Comparison of ENCODE assay signal across 13 cellular contexts in genomic region chr2:43300781-43301586, GRCh38.
DNase-seq lines count a peak whose midpoint lies in the region; ATAC-seq, FAIRE-seq and TF ChIP-seq lines count a peak whose summit lies in the region.
"Had no signal": no experiment of that assay in that cellular context is flagged by ENCODE, and none has a peak within 500 bp of the region (broad histone marks: within the 10 kb centered on the region; RNA-seq: fewer than 3 reads in every experiment).

No MANE protein-coding gene starts in this region.

- no peak for TF ChIP-seq EP300 in tibial nerve (IDR thresholded peaks at IDR 0.05)

- H3K4me3 ChIP-seq in right cardiac atrium (ENCODE audit: low read length) = no peak overlapping the region
- H3K4me3 ChIP-seq in bronchial epithelial cell (ENCODE audit: low read depth, low read length) = no peak overlapping the region
- peak overlapping the region in 1 of 2 donors; percentile 21 for H3K4me3 ChIP-seq in muscle layer of colon (ENCODE audit: low read depth in 1 of 2, low read length in 2 of 2)
- no peak overlapping the region for H3K4me3 ChIP-seq in aorta (ENCODE audit: low read length in 2 of 2)
- no peak overlapping the region for H3K4me3 ChIP-seq in tibial nerve
- H3K4me3 ChIP-seq: lower lobe of right lung, SJCRH30 had no signal

- peak in 1 of 2 donors; percentile 7 for ATAC-seq in right cardiac atrium
- ATAC-seq in aorta (ENCODE audit: low FRiP score) = no peak

- no peaks in the 10 kb centered on the region for H3K9me3 ChIP-seq in right cardiac atrium (ENCODE audit: control insufficient read depth, low read length)
- H3K9me3 ChIP-seq in muscle layer of colon (ENCODE audit: low read length) = no peaks in the 10 kb centered on the region
- no peaks in the 10 kb centered on the region for H3K9me3 ChIP-seq in aorta (ENCODE audit: control insufficient read depth, low read length)
- no peaks in the 10 kb centered on the region for H3K9me3 ChIP-seq in tibial nerve
- H3K9me3 ChIP-seq: lower lobe of right lung, SJCRH30 had no signal

- WGBS in right cardiac atrium = 74% methylated on average over 13 of the region's 13 CpGs
- WGBS in aorta, 2 donors = 12 to 19% methylated on average over 13 of the region's 13 CpGs
- 46 to 83% methylated on average over 13 of the region's 13 CpGs for WGBS in tibial nerve, 2 donors

- TF ChIP-seq CTCF in bronchial epithelial cell (IDR thresholded peaks at IDR 0.05; ENCODE audit: insufficient read depth, low read length, severe bottlenecking) (no peak), D721Med (IDR thresholded peaks at IDR 0.05; ENCODE audit: insufficient read depth, missing control alignments) (no peak), tibial nerve (IDR thresholded peaks at IDR 0.05) (no peak)

- no peak for TF ChIP-seq POLR2A in tibial nerve (IDR thresholded peaks at IDR 0.05)

- peak overlapping the region; percentile 25 for H3K9ac ChIP-seq in muscle layer of colon (ENCODE audit: low read length)

- DNase-seq in right cardiac atrium = no peak
- no peak for DNase-seq in cardiac septum (ENCODE audit: low spot score)
- DNase-seq in bronchial epithelial cell (ENCODE audit: low read depth) = peak; percentile 75
- no peak for DNase-seq in aorta
- DNase-seq in D721Med (ENCODE audit: insufficient read length, low spot score) = no peak
- no peak for DNase-seq in activated naive CD4-positive, alpha-beta T cell (lab: John Stamatoyannopoulos, UW)
- no peak for DNase-seq in tibial nerve (ENCODE audit: low spot score in 2 of 2)
- DNase-seq: GF-D8, lower lobe of right lung, NCI-H226, nucleus accumbens, SJCRH30 had no signal

- H3K36me3 ChIP-seq in bronchial epithelial cell (ENCODE audit: control insufficient read depth, insufficient read depth, low read length) (no peaks in the 10 kb centered on the region), muscle layer of colon (ENCODE audit: insufficient read depth, low read length) (no peaks in the 10 kb centered on the region), aorta (ENCODE audit: control insufficient read depth in 1 of 2, insufficient read depth in 2 of 2, low read length in 1 of 2) (no peaks in the 10 kb centered on the region), tibial nerve (no peaks in the 10 kb centered on the region)
- H3K36me3 ChIP-seq: lower lobe of right lung, SJCRH30 had no signal

- no peak for FAIRE-seq in bronchial epithelial cell (lab: Jason Lieb, UNC)
- FAIRE-seq in D721Med (lab: Jason Lieb, UNC) = no peak

- intact Hi-C loops in right cardiac atrium (cut with DNase I) = no loop called here
- intact Hi-C loops in cardiac septum (cut with DNase I) = no loop called here
- intact Hi-C loops in aorta (cut with DNase I) = loop anchor here (5.0 kb wide), 2 partner anchors 39 to 74 kb away; partner anchors contain the start of gene ZFP36L2 (in 1 of the 2)

- H3K4me1 ChIP-seq in right cardiac atrium (ENCODE audit: control insufficient read depth, insufficient read depth, low read length) (peaks cover 17% of the 10 kb centered on the region), muscle layer of colon (ENCODE audit: insufficient read depth, low read length) (peaks cover 53% of the 10 kb centered on the region), aorta (ENCODE audit: control insufficient read depth in 1 of 2, insufficient read depth in 2 of 2, low read length in 2 of 2) (peaks cover 7 to 19% of the 10 kb centered on the region in 2 donors), tibial nerve (peaks cover 0 to 67% (median 23%) of the 10 kb centered on the region in 4 donors)
- H3K4me1 ChIP-seq: SJCRH30 had no signal

- no peaks in the 10 kb centered on the region for H3K27me3 ChIP-seq in right cardiac atrium (ENCODE audit: control insufficient read depth, insufficient read depth)
- no peaks in the 10 kb centered on the region for H3K27me3 ChIP-seq in bronchial epithelial cell (ENCODE audit: control insufficient read depth, insufficient read depth, low read length)
- no peaks in the 10 kb centered on the region for H3K27me3 ChIP-seq in muscle layer of colon (ENCODE audit: control insufficient read depth in 1 of 2, insufficient read depth in 2 of 2, low read length in 2 of 2)
- no peaks in the 10 kb centered on the region for H3K27me3 ChIP-seq in aorta (ENCODE audit: control insufficient read depth in 1 of 2, insufficient read depth in 2 of 2, low read length in 1 of 2)
- no peaks in the 10 kb centered on the region for H3K27me3 ChIP-seq in tibial nerve
- H3K27me3 ChIP-seq: SJCRH30 had no signal

- H3K27ac ChIP-seq in right cardiac atrium (ENCODE audit: low read length) = peak overlapping the region; percentile 72
- H3K27ac ChIP-seq in muscle layer of colon (ENCODE audit: low read depth, low read length) = peak overlapping the region; percentile 65
- peak overlapping the region; percentile 44 to 93 for H3K27ac ChIP-seq in aorta (ENCODE audit: low read depth in 1 of 2, low read length in 2 of 2)
- H3K27ac ChIP-seq in tibial nerve = peak overlapping the region in 2 of 4 donors; percentile 70 to 90
- H3K27ac ChIP-seq: lower lobe of right lung, SJCRH30 had no signal

Comparison
In these comparisons a context has a peak if more than half of its experiments do, and no peak if none do; other contexts are left out.
1. intact Hi-C loops: an anchor here in aorta (5.0 kb wide); none called in right cardiac atrium and cardiac septum.